ENCODE assay signal across 16 cellular contexts in the genomic region with DNA sequence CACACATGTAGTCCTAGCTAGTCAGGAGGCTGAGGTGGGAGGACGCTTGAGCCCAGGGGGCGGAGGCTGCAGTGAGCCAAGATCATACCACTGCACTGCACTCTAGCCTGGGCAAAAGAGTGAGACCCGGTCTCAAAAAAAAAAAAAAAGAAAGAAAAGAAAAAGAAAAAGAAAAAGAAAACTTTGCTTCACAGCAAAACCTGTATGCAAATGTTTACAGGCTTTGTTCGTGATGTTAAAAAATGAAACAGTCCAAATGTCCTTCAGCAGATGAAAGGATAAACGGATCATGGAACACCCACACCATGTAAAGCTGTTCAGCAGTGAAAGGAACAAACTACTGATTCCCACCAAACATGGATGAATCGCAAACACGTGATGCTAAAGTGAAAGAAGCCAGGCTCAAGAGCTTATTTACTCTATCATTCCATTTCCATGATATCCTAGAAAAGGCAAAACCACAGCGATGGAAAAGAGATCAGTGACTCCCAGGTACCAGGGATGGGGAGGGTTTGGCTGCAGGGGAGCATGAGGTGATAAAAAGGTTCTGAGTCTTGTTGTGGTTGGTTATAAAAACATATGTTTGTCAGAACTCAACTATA. TPM values are rescaled to one million over a fixed set of nuclear protein-coding genes. Genes with fewer than 3 reads are reported as not detected.
A peak's percentile ranks its signal among the peaks of the same experiment; 100 is the strongest.
DNase-seq lines count a peak whose midpoint lies in the region; ATAC-seq, FAIRE-seq and TF ChIP-seq lines count a peak whose summit lies in the region.
"Had no signal": no experiment of that assay in that cellular context is flagged by ENCODE, and none has a peak within 500 bp of the region (broad histone marks: within the 10 kb centered on the region; RNA-seq: fewer than 3 reads in every experiment).

No MANE protein-coding gene starts in this region.

- H3K4me1 Mint-ChIP-seq in activated CD4-positive, alpha-beta T cell treated with anti-CD3 and anti-CD28 coated beads, Interleukin-2, amount 10 ng/mL, durations not matched to agents 24 days and 14 days, result peaks cover 7% of the 10 kb centered on the region
- H3K4me1 Mint-ChIP-seq in progenitor cell of endocrine pancreas (ENCODE audit: low read depth), result peaks cover 5% of the 10 kb centered on the region

- no peaks in the 10 kb centered on the region for H3K9me3 ChIP-seq in HEK293 (ENCODE audit: control insufficient read depth, insufficient read depth, low read depth, low read length)
- H3K9me3 ChIP-seq in K562 (replicated peaks; ENCODE audit: control insufficient read depth, insufficient read depth, low read depth, low read length), result no peaks in the 10 kb centered on the region
- H3K9me3 ChIP-seq: lower lobe of right lung had no signal

- no peak overlapping the region for H3K9ac ChIP-seq in K562 (ENCODE audit: insufficient read depth in 1 of 2, low read depth in 2 of 2, low read length in 2 of 2)

- POLR2A ChIA-PET in HEK293 (lab: Yijun Ruan, JAX), result interaction anchor here (0.7 to 1.6 kb wide), 4 partner anchors 11 to 221 kb away, joined by 4 to 7 read pairs (median 6); partner anchors contain the start of genes EIF4EBP2 and TYSND1
- POLR2A ChIA-PET in K562 (lab: Yijun Ruan, JAX), result interaction anchor here (0.6 to 1.9 kb wide), 2 partner anchors 9 to 456 kb away, joined by 3 to 6 read pairs; no protein-coding TSS in a partner anchor

- in situ Hi-C loops in K562 (cut with MboI), result no loop called here

- H3K4me3 ChIP-seq in HEK293 (ENCODE audit: low read depth, low read length), result no peak overlapping the region
- H3K4me3 ChIP-seq in K562, result no peak overlapping the region
- H3K4me3 ChIP-seq: lower lobe of right lung had no signal

- H3K4me1 ChIP-seq in HEK293 (ENCODE audit: control insufficient read depth, insufficient read depth, low read length) (no peaks in the 10 kb centered on the region; the same call in 1 of the 2 replicates), K562 (replicated peaks in 1 of 2; ENCODE audit: control insufficient read depth in 2 of 2, insufficient read depth in 2 of 2, low read length in 2 of 2) (peaks cover 5 to 15% of the 10 kb centered on the region in 2 experiments; a peak in 4 of 5 replicates)

- TF ChIP-seq EP300 in K562 (IDR thresholded peaks at IDR 0.05; ENCODE audit: low read length), result no peak

- no peaks in the 10 kb centered on the region for H3K27me3 Mint-ChIP-seq in activated CD4-positive, alpha-beta T cell treated with anti-CD3 and anti-CD28 coated beads, Interleukin-2, amount 10 ng/mL, durations not matched to agents 24 days and 14 days
- H3K27me3 Mint-ChIP-seq in progenitor cell of endocrine pancreas, result no peaks in the 10 kb centered on the region
- H3K27me3 Mint-ChIP-seq: activated naive CD4-positive, alpha-beta T cell treated with anti-CD3 and anti-CD28 coated beads, Interleukin-2, amount 10 ng/mL, durations not matched to agents 7 days and 5 days had no signal

- FAIRE-seq in K562 (lab: Jason Lieb, UNC), result no peak
- FAIRE-seq: endometrium, HTR-8/SVneo had no signal

- 28% methylated on average over 7 of the region's 8 CpGs for WGBS in K562 (ENCODE audit: insufficient coverage, low coverage, missing lambda C conversion rate)

- H3K27me3 ChIP-seq in K562 (ENCODE audit: control insufficient read depth in 2 of 2, insufficient read depth in 2 of 2, low read length in 2 of 2), result no peaks in the 10 kb centered on the region

- no peaks in the 10 kb centered on the region for H3K9me1 ChIP-seq in K562 (ENCODE audit: control insufficient read depth, insufficient read depth, low read length)

- H3K27ac Mint-ChIP-seq in activated CD4-positive, alpha-beta T cell treated with anti-CD3 and anti-CD28 coated beads, Interleukin-2, amount 10 ng/mL, durations not matched to agents 24 days and 14 days, result no peak overlapping the region
- no peak overlapping the region for H3K27ac Mint-ChIP-seq in progenitor cell of endocrine pancreas
- H3K27ac Mint-ChIP-seq: activated naive CD4-positive, alpha-beta T cell treated with anti-CD3 and anti-CD28 coated beads, Interleukin-2, amount 10 ng/mL, durations not matched to agents 7 days and 5 days; nephron had no signal

- ATAC-seq in K562 (no peak), HG02852 (IDR thresholded peaks at IDR 0.05; ENCODE audit: unreplicated experiment) (no peak)
- ATAC-seq: lower lobe of right lung had no signal

- H3K4me3 Mint-ChIP-seq in activated CD4-positive, alpha-beta T cell treated with anti-CD3 and anti-CD28 coated beads, Interleukin-2, amount 10 ng/mL, durations not matched to agents 24 days and 14 days, result no peak overlapping the region
- no peak overlapping the region for H3K4me3 Mint-ChIP-seq in progenitor cell of endocrine pancreas (ENCODE audit: low read depth)
- H3K4me3 Mint-ChIP-seq: activated naive CD4-positive, alpha-beta T cell treated with anti-CD3 and anti-CD28 coated beads, Interleukin-2, amount 10 ng/mL, durations not matched to agents 7 days and 5 days; nephron had no signal

- no peak for TF ChIP-seq POLR2A in K562 (conservative IDR thresholded peaks at IDR 0.05)

- TF ChIP-seq RAD21 in K562 (CRISPR knock-in tag; conservative IDR thresholded peaks at IDR 0.05 in 1 of 2, IDR thresholded peaks at IDR 0.05 in 1 of 2), result no peak

- H3K9me3 Mint-ChIP-seq in activated CD4-positive, alpha-beta T cell treated with anti-CD3 and anti-CD28 coated beads, Interleukin-2, amount 10 ng/mL, durations not matched to agents 24 days and 14 days, result no peaks in the 10 kb centered on the region
- no peaks in the 10 kb centered on the region for H3K9me3 Mint-ChIP-seq in progenitor cell of endocrine pancreas (ENCODE audit: low read depth)
- H3K9me3 Mint-ChIP-seq: activated naive CD4-positive, alpha-beta T cell treated with anti-CD3 and anti-CD28 coated beads, Interleukin-2, amount 10 ng/mL, durations not matched to agents 7 days and 5 days; nephron had no signal

- no peak overlapping the region for H3K4me2 ChIP-seq in K562 (ENCODE audit: insufficient read depth, low read length)

- BruUV-seq in K562 (replicated peaks; lab: Mats Ljungman, UMichigan), result no TSS peak

- no peak overlapping the region for H2AFZ ChIP-seq in K562 (ENCODE audit: low read depth, low read length)

- H3K36me3 ChIP-seq in HEK293 (ENCODE audit: control insufficient read depth in 2 of 2, insufficient read depth in 1 of 2, low read length in 2 of 2), result no peaks in the 10 kb centered on the region; a peak in 1 of 3 replicates
- H3K36me3 ChIP-seq in K562 (ENCODE audit: control insufficient read depth, insufficient read depth, low read length), result no peaks in the 10 kb centered on the region
- H3K36me3 ChIP-seq: lower lobe of right lung had no signal

- H3K79me2 ChIP-seq in K562 (ENCODE audit: control insufficient read depth, insufficient read depth, low read length), result no peaks in the 10 kb centered on the region

- H4K20me1 ChIP-seq in K562 (replicated peaks; ENCODE audit: control insufficient read depth, insufficient read depth, low read length), result peaks cover 7% of the 10 kb centered on the region; the same call in 1 of the 2 replicates

- no peaks in the 10 kb centered on the region for H3K36me3 Mint-ChIP-seq in activated CD4-positive, alpha-beta T cell treated with anti-CD3 and anti-CD28 coated beads, Interleukin-2, amount 10 ng/mL, durations not matched to agents 24 days and 14 days (ENCODE audit: low read depth)
- H3K36me3 Mint-ChIP-seq in progenitor cell of endocrine pancreas (ENCODE audit: insufficient read depth), result peaks cover 2% of the 10 kb centered on the region
- H3K36me3 Mint-ChIP-seq: activated naive CD4-positive, alpha-beta T cell treated with anti-CD3 and anti-CD28 coated beads, Interleukin-2, amount 10 ng/mL, durations not matched to agents 7 days and 5 days had no signal

- TF ChIP-seq CTCF in HEK293 (tag by site-specific recombination; IDR thresholded peaks at IDR 0.05) (no peak), K562 (IDR thresholded peaks at IDR 0.05 in 2 of 3, conservative IDR thresholded peaks at IDR 0.05 in 1 of 3; ENCODE audit: insufficient read depth in 2 of 3, low read depth in 1 of 3, low read length in 3 of 3) (no peak), progenitor cell of endocrine pancreas (IDR thresholded peaks at IDR 0.05; ENCODE audit: unreplicated experiment) (no peak)

- no peak overlapping the region for H3K27ac ChIP-seq in HEK293 (ENCODE audit: extremely low read depth, low read depth, low read length)
- no peak overlapping the region for H3K27ac ChIP-seq in K562 (ENCODE audit: extremely low read depth, low read depth, low read length)
- H3K27ac ChIP-seq: lower lobe of right lung had no signal

- intact Hi-C loops in K562 (cut with micrococcal nuclease), result no loop called here
- intact Hi-C loops in activated CD4-positive, alpha-beta T cell treated with anti-CD3 and anti-CD28 coated beads, Interleukin-2, amount 10 ng/mL, durations not matched to agents 24 days and 14 days (cut with micrococcal nuclease), result no loop called here

- CTCF ChIA-PET in HEK293 (lab: Yijun Ruan, JAX), result interaction anchor here (1.2 to 8.4 kb wide), 6 partner anchors 7 to 251 kb away, joined by 5 to 177 read pairs (median 7); no protein-coding TSS in a partner anchor
- CTCF ChIA-PET in K562 (lab: Yijun Ruan, JAX; ENCODE audit: low intra/inter-chr PET ratio), result interaction anchor here (6.7 kb wide), 1 partner anchor 146 kb away, joined by 77 read pairs; no protein-coding TSS in a partner anchor

- DNase-seq in A172 (ENCODE audit: low spot score) (peak; percentile 66), K562 (ENCODE audit: extremely low read depth in 1 of 4, low spot score in 3 of 4) (no peak), iris pigment epithelial cell (ENCODE audit: low read depth) (peak; percentile 71), ureter (ENCODE audit: low spot score) (no peak), progenitor cell of endocrine pancreas (ENCODE audit: low spot score, unreplicated experiment) (no peak)
- DNase-seq in activated CD4-positive, alpha-beta T cell treated with anti-CD3 and anti-CD28 coated beads, Interleukin-2, amount 10 ng/mL, durations not matched to agents 24 days and 14 days, result no peak
- DNase-seq: activated CD4-positive, CD25-positive, alpha-beta regulatory T cell; activated naive CD4-positive, alpha-beta T cell treated with anti-CD3 and anti-CD28 coated beads, Interleukin-2, amount 10 ng/mL, durations not matched to agents 7 days and 5 days; central memory CD4-positive, alpha-beta T cell; lower lobe of right lung; NCI-H345 had no signal

RNA-seq across cellular contexts. Expression of gene LRRC20, which starts 15.1 kb away (rescaled TPM):
- 4.1 and 6.3 TPM in 2 replicates for total RNA-seq in A172 (2014; rRNA removed; shearing (Covaris generic))
- 4.7 and 10.3 TPM in 2 replicates for total RNA-seq in K562 (2011; cell fraction: chromatin; rRNA removed; ENCODE audit: low replicate concordance)
- total RNA-seq in K562 (2011; cell fraction: nucleolus; rRNA removed), result 9.0 and 9.3 TPM in 2 replicates
- total RNA-seq in K562 (2011; cell fraction: nucleoplasm; rRNA removed), result 6.5 and 7.2 TPM in 2 replicates
- total RNA-seq in K562 (2014; rRNA removed) (9.8 and 14.3 TPM in 2 replicates), K562 (2014; rRNA removed; fragmentation: Illumina TruSeq; extraction: Trizol) (3.9 and 4.4 TPM in 2 replicates), K562 (2015; rRNA removed; fragmentation: Illumina TruSeq; extraction: Trizol) (8.6 and 10.1 TPM in 2 replicates), K562 (2021) (12.4 and 13.1 TPM in 2 replicates), ureter (5.4 TPM), progenitor cell of endocrine pancreas (16.7 and 19.6 TPM in 2 replicates)
- polyA plus RNA-seq in K562 (2011; rRNA removed) (15.8 and 16.9 TPM in 2 replicates), K562 (2014; fragmentation: Illumina TruSeq; extraction: Trizol) (14.2 and 16.7 TPM in 2 replicates), K562 (2014; fragmentation: Nextera tagmentation; extraction: Ambion mirVana) (1 to 10 TPM; 2.3 to 3.0 TPM), K562 (2014; rRNA removed) (11.0 and 11.4 TPM in 2 replicates)
- polyA plus RNA-seq in K562 (2011; cell fraction: cytosol; rRNA removed), result 28.2 and 31.1 TPM in 2 replicates
- 16.1 and 16.9 TPM in 2 replicates for polyA plus RNA-seq in K562 (2011; cell fraction: nucleus; rRNA removed)
- 11.8 and 17.5 TPM in 2 replicates for polyA plus RNA-seq in K562 (2012)
- 7.1 and 11.6 TPM in 2 replicates for polyA minus RNA-seq in K562 (2011; rRNA and poly(A)+ RNA removed)
- 4.1 and 5.0 TPM in 2 replicates for polyA minus RNA-seq in K562 (2011; cell fraction: cytosol; rRNA and poly(A)+ RNA removed)
- polyA minus RNA-seq in K562 (2011; cell fraction: nucleus; rRNA and poly(A)+ RNA removed), result 4.6 and 6.2 TPM in 2 replicates
- 17.2 and 18.7 TPM in 2 replicates for total RNA-seq in activated CD4-positive, alpha-beta T cell treated with anti-CD3 and anti-CD28 coated beads, Interleukin-2, amount 10 ng/mL, durations not matched to agents 24 days and 14 days

RNA-seq across cellular contexts. Expression of gene EIF4EBP2, which starts 36.6 kb away (rescaled TPM):
- total RNA-seq in A172 (2014; rRNA removed; shearing (Covaris generic)), result 30.2 and 31.6 TPM in 2 replicates
- 14.7 and 24.0 TPM in 2 replicates for total RNA-seq in K562 (2011; cell fraction: chromatin; rRNA removed; ENCODE audit: low replicate concordance)
- 12.2 and 12.6 TPM in 2 replicates for total RNA-seq in K562 (2011; cell fraction: nucleolus; rRNA removed)
- 24.9 and 39.0 TPM in 2 replicates for total RNA-seq in K562 (2011; cell fraction: nucleoplasm; rRNA removed)
- 18.3 and 24.5 TPM in 2 replicates for total RNA-seq in K562 (2014; rRNA removed)
- total RNA-seq in K562 (2014; rRNA removed; fragmentation: Illumina TruSeq; extraction: Trizol), result 46.5 and 54.1 TPM in 2 replicates
- 38.1 and 39.4 TPM in 2 replicates for total RNA-seq in K562 (2015; rRNA removed; fragmentation: Illumina TruSeq; extraction: Trizol)
- 54.1 and 61.8 TPM in 2 replicates for total RNA-seq in K562 (2021)
- 34.9 and 38.3 TPM in 2 replicates for polyA plus RNA-seq in K562 (2011; rRNA removed)
- 16.6 and 34.9 TPM in 2 replicates for polyA plus RNA-seq in K562 (2011; cell fraction: cytosol; rRNA removed)
- polyA plus RNA-seq in K562 (2011; cell fraction: nucleus; rRNA removed), result 12.7 and 16.0 TPM in 2 replicates
- polyA plus RNA-seq in K562 (2012), result 46.6 and 46.7 TPM in 2 replicates
- 57.4 and 67.5 TPM in 2 replicates for polyA plus RNA-seq in K562 (2014; fragmentation: Illumina TruSeq; extraction: Trizol)
- polyA plus RNA-seq in K562 (2014; fragmentation: Nextera tagmentation; extraction: Ambion mirVana), result 10 to 100 TPM; 16.1 to 25.5 TPM
- 27.5 and 31.3 TPM in 2 replicates for polyA plus RNA-seq in K562 (2014; rRNA removed)
- 58.4 and 64.6 TPM in 2 replicates for polyA minus RNA-seq in K562 (2011; rRNA and poly(A)+ RNA removed)
- 32.8 and 50.2 TPM in 2 replicates for polyA minus RNA-seq in K562 (2011; cell fraction: cytosol; rRNA and poly(A)+ RNA removed)
- 5.9 and 11.8 TPM in 2 replicates for polyA minus RNA-seq in K562 (2011; cell fraction: nucleus; rRNA and poly(A)+ RNA removed)
- 37.6 and 38.3 TPM in 2 replicates for total RNA-seq in activated CD4-positive, alpha-beta T cell treated with anti-CD3 and anti-CD28 coated beads, Interleukin-2, amount 10 ng/mL, durations not matched to agents 24 days and 14 days
- 81.6 TPM for total RNA-seq in ureter
- total RNA-seq in progenitor cell of endocrine pancreas, result 99.6 and 101 TPM in 2 replicates

Comparison
In these comparisons a context has a peak if more than half of its experiments do, and no peak if none do; other contexts are left out.
1. DNase-seq: peak in A172 (single experiment) and iris pigment epithelial cell (single experiment); none in K562 (0 of 4), activated CD4-positive, alpha-beta T cell treated with anti-CD3 and anti-CD28 coated beads, Interleukin-2, amount 10 ng/mL, durations not matched to agents 24 days and 14 days (single experiment), ureter (single experiment) and progenitor cell of endocrine pancreas (single experiment).